ENCODE assay signal across 8 cellular contexts in the genomic region with DNA sequence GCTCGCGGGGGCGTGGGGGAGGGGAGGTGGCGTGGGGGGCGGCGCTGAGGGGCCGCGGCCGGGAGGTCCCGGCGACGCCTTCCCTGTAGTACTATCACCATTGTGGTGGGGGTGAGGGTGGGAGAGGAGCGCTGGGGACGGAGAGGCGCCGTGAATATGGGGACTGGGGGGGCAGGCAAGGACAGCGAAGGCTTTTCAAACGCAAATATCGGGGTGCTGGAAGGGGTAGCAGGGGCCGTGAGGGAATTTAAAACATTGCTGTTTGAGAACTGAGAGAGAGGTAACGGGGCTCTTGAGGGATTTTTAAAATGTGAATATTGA. TPM values are rescaled to one million over a fixed set of nuclear protein-coding genes. Genes with fewer than 3 reads are reported as not detected.
DNase-seq lines count a peak whose midpoint lies in the region; ATAC-seq, FAIRE-seq and TF ChIP-seq lines count a peak whose summit lies in the region.

No MANE protein-coding gene starts in this region.

- H3K9me3 ChIP-seq in Caco-2: no peaks in the 10 kb centered on the region
- no peaks in the 10 kb centered on the region for H3K9me3 ChIP-seq in mucosa of descending colon

- POLR2A ChIA-PET in Caco-2 (lab: Charles Lee): interaction anchor here (0.6 to 1.3 kb wide), 5 partner anchors 10 to 66 kb away, joined by 3 to 9 read pairs (median 4); partner anchors contain the start of gene LARS1

- no peaks in the 10 kb centered on the region for H3K36me3 Mint-ChIP-seq in Caco-2 (ENCODE audit: insufficient read depth, unreplicated experiment)
- peaks cover 2% of the 10 kb centered on the region for H3K36me3 Mint-ChIP-seq in osteocyte (ENCODE audit: unreplicated experiment)

- no peak overlapping the region for H3K4me3 Mint-ChIP-seq in Caco-2 (ENCODE audit: unreplicated experiment)
- no peak overlapping the region for H3K4me3 Mint-ChIP-seq in osteocyte (ENCODE audit: unreplicated experiment)

- H3K9me3 Mint-ChIP-seq in Caco-2 (ENCODE audit: unreplicated experiment): no peaks in the 10 kb centered on the region
- no peaks in the 10 kb centered on the region for H3K9me3 Mint-ChIP-seq in osteocyte (ENCODE audit: unreplicated experiment)

- H3K36me3 ChIP-seq in Caco-2 (ENCODE audit: control insufficient read depth, insufficient read depth, low read length): no peaks in the 10 kb centered on the region
- H3K36me3 ChIP-seq in bronchial epithelial cell (ENCODE audit: control insufficient read depth, insufficient read depth, low read length): no peaks in the 10 kb centered on the region
- H3K36me3 ChIP-seq in mucosa of descending colon (ENCODE audit: low read depth): no peaks in the 10 kb centered on the region

- H3K27me3 Mint-ChIP-seq in Caco-2 (ENCODE audit: insufficient read depth, unreplicated experiment) (no peaks in the 10 kb centered on the region), osteocyte (ENCODE audit: unreplicated experiment) (no peaks in the 10 kb centered on the region)

- FAIRE-seq in bronchial epithelial cell (lab: Jason Lieb, UNC) (no peak), D721Med (lab: Jason Lieb, UNC) (no peak)

- H3K27me3 ChIP-seq in Caco-2 (replicated peaks; ENCODE audit: control insufficient read depth, insufficient read depth, low read length): no peaks in the 10 kb centered on the region
- no peaks in the 10 kb centered on the region for H3K27me3 ChIP-seq in bronchial epithelial cell (ENCODE audit: control insufficient read depth, insufficient read depth, low read length)

- TF ChIP-seq CTCF in Caco-2 (IDR thresholded peaks at IDR 0.05; ENCODE audit: insufficient read depth in 1 of 2, low read depth in 1 of 2, low read length in 1 of 2, severe bottlenecking in 1 of 2, unreplicated experiment in 1 of 2) (no peak), bronchial epithelial cell (IDR thresholded peaks at IDR 0.05; ENCODE audit: insufficient read depth, low read length, severe bottlenecking) (no peak), mucosa of descending colon (IDR thresholded peaks at IDR 0.05) (no peak), osteocyte (IDR thresholded peaks at IDR 0.05) (no peak), D721Med (IDR thresholded peaks at IDR 0.05; ENCODE audit: insufficient read depth, missing control alignments) (no peak)

- H3K4me1 Mint-ChIP-seq in Caco-2 (ENCODE audit: low read depth, unreplicated experiment) (no peaks in the 10 kb centered on the region), osteocyte (ENCODE audit: unreplicated experiment) (peaks cover 13% of the 10 kb centered on the region)

- CTCF ChIA-PET in Caco-2 (lab: Charles Lee): interaction anchor here (1.0 kb wide), 1 partner anchor 21 kb away, joined by 5 read pairs; the partner anchor contains the start of gene LARS1

- ATAC-seq in HG03039 (IDR thresholded peaks at IDR 0.05; ENCODE audit: unreplicated experiment) (peak; percentile 5), mucosa of descending colon (peak; percentile 36)

- BruUV-seq in Caco-2 (replicated peaks; lab: Mats Ljungman, UMichigan): no TSS peak

- H3K4me3 ChIP-seq in Caco-2 (ENCODE audit: low read depth, low read length): peak overlapping the region; percentile 77
- peak overlapping the region; percentile 84 for H3K4me3 ChIP-seq in bronchial epithelial cell (ENCODE audit: low read depth, low read length)
- peak overlapping the region; percentile 57 for H3K4me3 ChIP-seq in mucosa of descending colon

- H3K27ac Mint-ChIP-seq in Caco-2 (ENCODE audit: unreplicated experiment): no peak overlapping the region
- H3K27ac Mint-ChIP-seq in osteocyte (ENCODE audit: unreplicated experiment): no peak overlapping the region

- H3K4me1 ChIP-seq in Caco-2 (peaks cover 4% of the 10 kb centered on the region; the same call in 1 of the 2 replicates), mucosa of descending colon (ENCODE audit: low read depth) (peaks cover 5% of the 10 kb centered on the region)

- intact Hi-C loops in Caco-2 (cut with micrococcal nuclease; ENCODE audit: unreplicated experiment): loop anchor here (1.0 kb wide), 2 partner anchors 22 to 222 kb away; partner anchors contain the start of gene LARS1
- intact Hi-C loops in mucosa of descending colon (cut with DNase I, micrococcal nuclease): no loop called here

- DNase-seq in Caco-2 (no peak), bronchial epithelial cell (ENCODE audit: low read depth) (no peak), mucosa of descending colon (no peak), osteocyte (ENCODE audit: extremely low spot score, unreplicated experiment) (no peak), amniotic stem cell (lab: John Stamatoyannopoulos, UW) (no peak), D721Med (ENCODE audit: insufficient read length, low spot score) (no peak)
- DNase-seq in stimulated activated CD4-positive, alpha-beta T cell treated with anti-CD3 and anti-CD28 coated beads, Interleukin-4, amount 100 ng/mL, for 1 hour: no peak

RNA-seq across cellular contexts. Expression of gene RBM27, which starts 0.4 kb away (rescaled TPM):
- total RNA-seq in Caco-2 (2022) (23.9 and 24.3 TPM in 2 replicates), bronchial epithelial cell (19.7 and 25.0 TPM in 2 replicates), mucosa of descending colon (10 to 100 TPM; 14.2 to 18.9 (median 16.1) TPM), osteocyte (12.2 and 13.7 TPM in 2 replicates)

RNA-seq across cellular contexts. Expression of gene LARS1, which starts 21.4 kb away (rescaled TPM):
- 162 and 169 TPM in 2 replicates for total RNA-seq in Caco-2 (2022)
- total RNA-seq in bronchial epithelial cell: 204 and 309 TPM in 2 replicates
- 100 to 1,000 TPM in 1 of 3 donors, 10 to 100 TPM in 2; 73.4 to 105 (median 74.3) TPM for total RNA-seq in mucosa of descending colon
- 147 and 152 TPM in 2 replicates for total RNA-seq in osteocyte
